In the genomic region with DNA sequence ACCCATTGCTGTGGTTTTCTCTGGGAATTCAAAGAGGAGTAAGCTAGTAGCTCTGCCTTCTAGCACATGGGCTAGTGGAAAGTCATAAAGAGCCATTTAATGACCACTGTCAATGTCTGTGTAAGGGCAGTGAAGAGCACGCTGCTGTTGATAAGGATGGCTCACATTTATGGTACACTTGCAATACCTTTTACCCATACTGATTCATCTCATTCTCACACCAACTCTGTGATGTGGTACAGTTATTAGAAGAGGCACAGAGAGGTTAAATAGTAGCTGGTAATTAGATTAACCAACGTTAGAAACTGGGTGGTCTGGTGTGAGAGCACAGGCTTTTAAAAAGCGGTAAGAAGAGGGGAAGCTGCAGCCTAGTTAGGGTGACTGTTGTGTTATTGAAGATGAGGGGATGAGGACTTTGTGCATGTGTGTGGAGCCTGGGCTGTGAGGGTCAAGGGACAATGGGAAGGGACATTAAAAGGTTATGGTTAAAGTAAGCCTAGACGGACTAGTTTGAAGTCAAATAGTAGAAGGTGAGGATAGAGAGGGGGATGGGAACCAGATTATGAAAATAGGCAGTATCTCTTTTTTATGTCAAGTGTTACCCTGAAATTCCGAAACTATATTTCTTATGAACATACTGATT, we compare ENCODE assay signal across 15 cellular contexts. TPM values are rescaled to one million over a fixed set of nuclear protein-coding genes. Genes with fewer than 3 reads are reported as not detected.
DNase-seq lines count a peak whose midpoint lies in the region; ATAC-seq, FAIRE-seq and TF ChIP-seq lines count a peak whose summit lies in the region.
"Had no signal": no experiment of that assay in that cellular context is flagged by ENCODE, and none has a peak within 500 bp of the region (broad histone marks: within the 10 kb centered on the region; RNA-seq: fewer than 3 reads in every experiment).

No MANE protein-coding gene starts in this region.

- H3K4me3 Mint-ChIP-seq in activated CD4-positive, alpha-beta T cell treated with anti-CD3 and anti-CD28 coated beads, Interleukin-2, amount 10 ng/mL, durations not matched to agents 7 days and 5 days = no peak overlapping the region
- H3K4me3 Mint-ChIP-seq: activated naive CD4-positive, alpha-beta T cell treated with anti-CD3 and anti-CD28 coated beads, Interleukin-2, amount 10 ng/mL, durations not matched to agents 7 days and 5 days had no signal

- FAIRE-seq in GM12878 (lab: Jason Lieb, UNC) (peak; percentile 13), GM12891 (lab: Jason Lieb, UNC) (no peak)
- FAIRE-seq: colon, GM18507 had no signal

- TF ChIP-seq RAD21 in GM12878 (IDR thresholded peaks at IDR 0.05; ENCODE audit: insufficient read depth, low read depth, low read length) = no peak

- H3K27me3 ChIP-seq in GM12878 (replicated peaks in 1 of 2; ENCODE audit: control insufficient read depth in 2 of 2, insufficient read depth in 2 of 2, low read length in 1 of 2) = no peaks in the 10 kb centered on the region
- H3K27me3 ChIP-seq: tibial nerve had no signal

- peak overlapping the region; percentile 30; the same call in 1 of the 2 replicates for H3K4me2 ChIP-seq in GM12878 (ENCODE audit: control insufficient read depth, insufficient read depth)

- peaks cover 11% of the 10 kb centered on the region for H3K9me3 Mint-ChIP-seq in activated CD4-positive, alpha-beta T cell treated with anti-CD3 and anti-CD28 coated beads, Interleukin-2, amount 10 ng/mL, durations not matched to agents 7 days and 5 days

- SMC1A ChIA-PET in GM12878 (lab: Charles Lee; ENCODE audit: uncharacterized antibody, unreplicated experiment) = interaction anchor here (0.8 to 2.6 kb wide), 5 partner anchors 10 to 32 kb away, joined by 3 to 11 read pairs (median 3); no protein-coding TSS in a partner anchor

- WGBS in GM12878 (ENCODE audit: insufficient coverage, insufficient replicate concordance, low lambda C conversion rate, missing lambda C conversion rate) = 48% methylated on average over 5 of the region's 5 CpGs

- H3K36me3 Mint-ChIP-seq in activated CD4-positive, alpha-beta T cell treated with anti-CD3 and anti-CD28 coated beads, Interleukin-2, amount 10 ng/mL, durations not matched to agents 7 days and 5 days (ENCODE audit: low read depth) = peaks cover 64% of the 10 kb centered on the region

- no peaks in the 10 kb centered on the region for H3K9me3 ChIP-seq in HEK293 (ENCODE audit: control insufficient read depth, insufficient read depth, low read depth, low read length)
- peaks cover 18% of the 10 kb centered on the region; the same call in 2 of the 3 replicates for H3K9me3 ChIP-seq in GM12878 (replicated peaks; ENCODE audit: control insufficient read depth, insufficient read depth, low read length)
- H3K9me3 ChIP-seq: tibial nerve had no signal

- TF ChIP-seq EP300 in GM12878 (IDR thresholded peaks at IDR 0.05; ENCODE audit: borderline replicate concordance in 1 of 2, control insufficient read depth in 1 of 2, low read depth in 2 of 2, low read length in 2 of 2) = no peak

- no peak overlapping the region for H3K4me3 ChIP-seq in HEK293 (ENCODE audit: low read depth, low read length)
- no peak overlapping the region for H3K4me3 ChIP-seq in GM12878
- H3K4me3 ChIP-seq: tibial nerve had no signal

- H3K9ac ChIP-seq in GM12878 (ENCODE audit: control insufficient read depth, insufficient read depth, low read length) = no peak overlapping the region

- H3K4me1 ChIP-seq in HEK293 (ENCODE audit: control insufficient read depth, insufficient read depth, low read length) (peaks cover 16% of the 10 kb centered on the region), GM12878 (ENCODE audit: control insufficient read depth, insufficient read depth, low read length) (peaks cover 6% of the 10 kb centered on the region)
- H3K4me1 ChIP-seq: tibial nerve had no signal

- TF ChIP-seq POLR2A in GM12878 (IDR thresholded peaks at IDR 0.05; ENCODE audit: low read depth, low read length) (no peak), GM12891 (IDR thresholded peaks at IDR 0.05; ENCODE audit: low read depth, low read length) (no peak)

- no TSS peak for BruUV-seq in GM12878 (replicated peaks; lab: Mats Ljungman, UMichigan)

- H3K36me3 ChIP-seq in HEK293 (ENCODE audit: control insufficient read depth in 2 of 2, insufficient read depth in 1 of 2, low read length in 2 of 2) (no peaks in the 10 kb centered on the region), GM12878 (ENCODE audit: control insufficient read depth in 2 of 2, insufficient read depth in 2 of 2, low read length in 1 of 2) (peaks cover 4 to 7% of the 10 kb centered on the region in 2 experiments; a peak in 3 of 4 replicates)
- H3K36me3 ChIP-seq: tibial nerve had no signal

- peak; percentile 89 for ATAC-seq in GM12878
- peak; percentile 42 for ATAC-seq in stimulated activated naive CD8-positive, alpha-beta T cell treated with anti-CD3 and anti-CD28 coated beads, Interleukin-15, Interleukin-2, amounts not matched to agents 100 U/mL and 50 U/mL, for 24 hours

- H3K27me3 Mint-ChIP-seq in activated CD4-positive, alpha-beta T cell treated with anti-CD3 and anti-CD28 coated beads, Interleukin-2, amount 10 ng/mL, durations not matched to agents 7 days and 5 days = no peaks in the 10 kb centered on the region
- H3K27me3 Mint-ChIP-seq: activated naive CD4-positive, alpha-beta T cell treated with anti-CD3 and anti-CD28 coated beads, Interleukin-2, amount 10 ng/mL, durations not matched to agents 7 days and 5 days had no signal

- DNase-seq in activated CD4-positive, alpha-beta T cell treated with anti-CD3 and anti-CD28 coated beads, Interleukin-2, amount 10 ng/mL, durations not matched to agents 7 days and 5 days = no peak
- DNase-seq in activated CD4-positive, alpha-beta T cell treated with anti-CD3 and anti-CD28 coated beads, Interleukin-2, amount 50 U/mL, for 48 hours = no peak
- DNase-seq in GM12878 (ENCODE audit: low read depth, low spot score) = no peak
- DNase-seq in stimulated activated naive CD8-positive, alpha-beta T cell treated with anti-CD3 and anti-CD28 coated beads, Interleukin-15, Interleukin-2, amounts not matched to agents 100 U/mL and 50 U/mL, for 24 hours = no peak
- no peak for DNase-seq in GM13977 (ENCODE audit: low spot score)
- no peak for DNase-seq in GM12891 (ENCODE audit: insufficient read length, low spot score)
- DNase-seq in NCI-H128 (lab: John Stamatoyannopoulos, UW; ENCODE audit: unreplicated experiment) = no peak
- DNase-seq: activated naive CD4-positive, alpha-beta T cell treated with anti-CD3 and anti-CD28 coated beads, Interleukin-2, amount 10 ng/mL, durations not matched to agents 7 days and 5 days; NCI-H1105; NCI-H510A treated with DMSO at 0.1 percent for 48 hours; right cardiac atrium had no signal

- intact Hi-C loops in GM12878 (cut with micrococcal nuclease; ENCODE audit: unreplicated experiment) = no loop called here

- no peaks in the 10 kb centered on the region for H4K20me1 ChIP-seq in GM12878 (ENCODE audit: control insufficient read depth, insufficient read depth)

- H3K27ac Mint-ChIP-seq in activated CD4-positive, alpha-beta T cell treated with anti-CD3 and anti-CD28 coated beads, Interleukin-2, amount 10 ng/mL, durations not matched to agents 7 days and 5 days = peak overlapping the region; percentile 55
- H3K27ac Mint-ChIP-seq: activated naive CD4-positive, alpha-beta T cell treated with anti-CD3 and anti-CD28 coated beads, Interleukin-2, amount 10 ng/mL, durations not matched to agents 7 days and 5 days had no signal

- POLR2A ChIA-PET in activated CD4-positive, alpha-beta T cell treated with anti-CD3 and anti-CD28 coated beads, Interleukin-2, amount 10 ng/mL, durations not matched to agents 7 days and 5 days (lab: Charles Lee) = no interaction called here
- POLR2A ChIA-PET in HEK293 (lab: Yijun Ruan, JAX) (interaction anchor here (0.7 kb wide), 1 partner anchor 91 kb away, joined by 5 read pairs; no protein-coding TSS in a partner anchor), GM12878 (lab: Charles Lee) (interaction anchor here (0.8 to 2.6 kb wide), 2 partner anchors 9 to 30 kb away, joined by 3 to 14 read pairs; no protein-coding TSS in a partner anchor)

- CTCF ChIA-PET in activated CD4-positive, alpha-beta T cell treated with anti-CD3 and anti-CD28 coated beads, Interleukin-2, amount 10 ng/mL, durations not matched to agents 7 days and 5 days (lab: Charles Lee) = interaction anchor here (0.8 kb wide), 1 partner anchor 57 kb away, joined by 3 read pairs; no protein-coding TSS in a partner anchor
- CTCF ChIA-PET in HEK293 (lab: Yijun Ruan, JAX) (interaction anchor here (1.5 kb wide), 1 partner anchor 16 kb away, joined by 3 read pairs; no protein-coding TSS in a partner anchor), GM12878 (lab: Yijun Ruan, JAX) (no interaction called here)

- no peak overlapping the region for H2AFZ ChIP-seq in GM12878 (ENCODE audit: control insufficient read depth, low read depth, low read length)

- in situ Hi-C loops in GM12878 (cut with MboI) = no loop called here
- in situ Hi-C loops in GM13977 (cut with MboI; ENCODE audit: low pct_unique_long_range_greater_than_20kb, low sequenced_read_pairs, unreplicated experiment) = no loop called here

- H3K79me2 ChIP-seq in GM12878 (ENCODE audit: control insufficient read depth, insufficient read depth, low read length) = peaks cover 85% of the 10 kb centered on the region

- H3K27ac ChIP-seq in HEK293 (ENCODE audit: extremely low read depth, low read depth, low read length) = peak overlapping the region; percentile 47; the same call in 1 of the 2 replicates
- H3K27ac ChIP-seq in GM12878 (ENCODE audit: control insufficient read depth, insufficient read depth) = peak overlapping the region; percentile 28; the same call in 1 of the 2 replicates
- H3K27ac ChIP-seq: tibial nerve had no signal

- no peak for TF ChIP-seq CTCF in HEK293 (tag by site-specific recombination; IDR thresholded peaks at IDR 0.05)
- no peak for TF ChIP-seq CTCF in GM12878 (IDR thresholded peaks at IDR 0.05 in 2 of 3, conservative IDR thresholded peaks at IDR 0.05 in 1 of 3; ENCODE audit: control insufficient read depth in 2 of 3, extremely low read depth in 1 of 3, insufficient read depth in 1 of 3, low read depth in 3 of 3, low read length in 3 of 3)
- no peak for TF ChIP-seq CTCF in GM13977 (IDR thresholded peaks at IDR 0.05; ENCODE audit: extremely low read depth, insufficient read depth, missing control alignments)

- peaks cover 72% of the 10 kb centered on the region for H3K4me1 Mint-ChIP-seq in activated CD4-positive, alpha-beta T cell treated with anti-CD3 and anti-CD28 coated beads, Interleukin-2, amount 10 ng/mL, durations not matched to agents 7 days and 5 days

- RAD21 ChIA-PET in GM12878 (lab: Charles Lee; ENCODE audit: unreplicated experiment) = interaction anchor here (1.2 to 2.3 kb wide), 3 partner anchors 10 to 26 kb away, joined by 3 to 5 read pairs (median 3); no protein-coding TSS in a partner anchor

RNA-seq across cellular contexts. Expression of a gene that starts 25.2 kb away (rescaled TPM):
- 100 to 1,000 TPM; 114 to 115 TPM for total RNA-seq in activated CD4-positive, alpha-beta T cell treated with anti-CD3 and anti-CD28 coated beads, Interleukin-2, amount 10 ng/mL, durations not matched to agents 7 days and 5 days
- total RNA-seq in GM12878 (2013; cell fraction: nucleolus; rRNA removed) = 12.8 and 16.5 TPM in 2 replicates
- 27.2 and 30.5 TPM in 2 replicates for total RNA-seq in GM12878 (2014; rRNA removed)
- 32.4 and 33.3 TPM in 2 replicates for total RNA-seq in GM12878 (2014; rRNA removed; fragmentation: Illumina TruSeq; extraction: Trizol)
- 59.4 and 62.4 TPM in 2 replicates for total RNA-seq in GM12878 (2021)
- 22.7 TPM for polyA plus RNA-seq in GM12878 (2011; ENCODE audit: low read depth)
- 42.0 and 48.8 TPM in 2 replicates for polyA plus RNA-seq in GM12878 (2011; rRNA removed)
- 34.4 and 34.5 TPM in 2 replicates for polyA plus RNA-seq in GM12878 (2011; cell fraction: cytosol; rRNA removed)
- 7.2 and 8.6 TPM in 2 replicates for polyA plus RNA-seq in GM12878 (2011; cell fraction: nucleus; rRNA removed)
- 27.4 and 36.0 TPM in 2 replicates for polyA plus RNA-seq in GM12878 (2012)
- 44.6 and 51.6 TPM in 2 replicates for polyA plus RNA-seq in GM12878 (2014; fragmentation: Illumina TruSeq; extraction: Trizol)
- polyA plus RNA-seq in GM12878 (2014; fragmentation: Nextera tagmentation; extraction: Ambion mirVana) = 10 to 100 TPM in 1 of 2 experiments, 1 to 10 TPM in 1; 9.0 to 11.2 TPM
- 32.3 and 35.8 TPM in 2 replicates for polyA plus RNA-seq in GM12878 (2014; rRNA removed)
- polyA plus RNA-seq in GM12878 (2016; fragmentation: Nextera tagmentation; extraction: Ambion mirVana) = 1 to 10 TPM; 6.9 to 8.1 TPM
- 58.3 and 74.5 TPM in 2 replicates for polyA minus RNA-seq in GM12878 (2011; rRNA and poly(A)+ RNA removed)
- polyA minus RNA-seq in GM12878 (2011; cell fraction: cytosol; rRNA and poly(A)+ RNA removed) = 20.1 and 21.2 TPM in 2 replicates
- polyA minus RNA-seq in GM12878 (2011; cell fraction: nucleus; rRNA and poly(A)+ RNA removed) = 6.3 and 8.6 TPM in 2 replicates
- polyA plus RNA-seq in GM12891 (2012; ENCODE audit: low read depth, missing spikeins) = 25.4 TPM
